Comparison of ENCODE assay signal across 8 cellular contexts in genomic region chrX:48897157-48897620, GRCh38. TPM values are rescaled to one million over a fixed set of nuclear protein-coding genes. Genes with fewer than 3 reads are reported as not detected.
DNase-seq lines count a peak whose midpoint lies in the region; ATAC-seq and TF ChIP-seq lines count a peak whose summit lies in the region.

No MANE protein-coding gene starts in this region.

- TSS peak; percentile 24 for BruUV-seq in MCF 10A (replicated peaks; lab: Mats Ljungman, UMichigan)

- POLR2A ChIA-PET in MCF 10A (lab: Yijun Ruan, JAX), result interaction anchor here (0.7 to 3.9 kb wide), 15 partner anchors 8 to 323 kb away, joined by 3 to 57 read pairs (median 5); partner anchors contain the start of genes HDAC6, OTUD5, RBM3 and SLC35A2

- peaks cover 7% of the 10 kb centered on the region for H3K9me3 Mint-ChIP-seq in MCF 10A (ENCODE audit: unreplicated experiment)

- CTCF ChIA-PET in MCF 10A (lab: Yijun Ruan, JAX), result interaction anchor here (0.6 to 1.4 kb wide), 5 partner anchors 15 to 176 kb away, joined by 3 to 6 read pairs (median 3); partner anchors contain the start of gene SLC35A2

- ATAC-seq in HG02798 (IDR thresholded peaks at IDR 0.05; ENCODE audit: poor library complexity, unreplicated experiment), result peak; percentile 9

- H3K36me3 Mint-ChIP-seq in MCF 10A (ENCODE audit: insufficient read depth, unreplicated experiment), result peaks cover 25% of the 10 kb centered on the region

- TF ChIP-seq CTCF in MCF 10A (IDR thresholded peaks at IDR 0.05; ENCODE audit: unreplicated experiment), result no peak
- no peak for TF ChIP-seq CTCF in retinal pigment epithelial cell (conservative IDR thresholded peaks at IDR 0.05; ENCODE audit: low read depth, low read length)
- TF ChIP-seq CTCF in GM13977 (IDR thresholded peaks at IDR 0.05; ENCODE audit: extremely low read depth, insufficient read depth, missing control alignments), result no peak

- peak overlapping the region; percentile 82 for H3K4me3 Mint-ChIP-seq in MCF 10A (ENCODE audit: unreplicated experiment)

- no peaks in the 10 kb centered on the region for H3K4me1 Mint-ChIP-seq in MCF 10A (ENCODE audit: insufficient read depth, unreplicated experiment)

- H3K4me3 ChIP-seq in iPS-11a (ENCODE audit: low read depth, low read length) (peak overlapping the region; percentile 81), retinal pigment epithelial cell (ENCODE audit: low read length) (peak overlapping the region; percentile 75)

- intact Hi-C loops in MCF 10A (cut with micrococcal nuclease), result no loop called here

- peak overlapping the region; percentile 96 for H3K27ac Mint-ChIP-seq in MCF 10A (ENCODE audit: low read depth, unreplicated experiment)

- in situ Hi-C loops in GM13977 (cut with MboI; ENCODE audit: low pct_unique_long_range_greater_than_20kb, low sequenced_read_pairs, unreplicated experiment), result no loop called here

- H3K27me3 Mint-ChIP-seq in MCF 10A (ENCODE audit: insufficient read depth, unreplicated experiment), result no peaks in the 10 kb centered on the region

- DNase-seq in EL (peak; percentile 73), NCI-H187 (lab: John Stamatoyannopoulos, UW) (peak; percentile 44 to 48), T-helper 2 cell (peak; percentile 30 to 78 (median 49)), MCF 10A (ENCODE audit: unreplicated experiment) (peak; percentile 78), retinal pigment epithelial cell (ENCODE audit: low read depth) (peak; percentile 34), GM13977 (ENCODE audit: low spot score) (no peak)

RNA-seq across cellular contexts. Expression of gene TIMM17B, which starts 0.4 kb away (rescaled TPM):
- 70.6 and 73.7 TPM in 2 replicates for total RNA-seq in MCF 10A (2022)

RNA-seq across cellular contexts. Expression of gene PQBP1, which starts 0.5 kb away (rescaled TPM):
- total RNA-seq in MCF 10A (2022), result 126 and 150 TPM in 2 replicates

RNA-seq across cellular contexts. Expression of gene SLC35A2, which starts 14.3 kb away (rescaled TPM):
- total RNA-seq in MCF 10A (2022), result 38.6 and 43.5 TPM in 2 replicates

RNA-seq across cellular contexts. Expression of gene PIM2, which starts 21.6 kb away (rescaled TPM):
- 8.0 and 9.2 TPM in 2 replicates for total RNA-seq in MCF 10A (2022)
